33 cellular contexts compared by ENCODE assay signal in genomic region chr4:139209470-139210063, GRCh38. TPM values are rescaled to one million over a fixed set of nuclear protein-coding genes. Genes with fewer than 3 reads are reported as not detected.
DNase-seq lines count a peak whose midpoint lies in the region; ATAC-seq, FAIRE-seq and TF ChIP-seq lines count a peak whose summit lies in the region.
"Had no signal": no experiment of that assay in that cellular context is flagged by ENCODE, and none has a peak within 500 bp of the region (broad histone marks: within the 10 kb centered on the region; RNA-seq: fewer than 3 reads in every experiment).

No MANE protein-coding gene starts in this region.

- peak; percentile 30 for ATAC-seq in HG03175 (IDR thresholded peaks at IDR 0.05; ENCODE audit: unreplicated experiment)
- no peak for ATAC-seq in GM21528 (IDR thresholded peaks at IDR 0.05; ENCODE audit: low FRiP score, unreplicated experiment)
- ATAC-seq: activated T-helper 17 cell treated with anti-CD3 and anti-CD28 coated beads, Interleukin-2, amount 50 U/mL, for 72 hours; foreskin keratinocyte; HCT116; right lobe of liver; stimulated activated naive CD8-positive, alpha-beta T cell treated with anti-CD3 and anti-CD28 coated beads, Interleukin-15, amount 100 ng/mL, for 72 hours had no signal

- peak; percentile 66 for FAIRE-seq in GM19239 (lab: Jason Lieb, UNC)
- FAIRE-seq: GM12891, keratinocyte, RCC 7860 had no signal

- H3K36me3 Mint-ChIP-seq in CD14-positive monocyte = peaks cover 0 to 2% of the 10 kb centered on the region in 2 donors
- H3K36me3 Mint-ChIP-seq: mesothelial cell of epicardium had no signal

- H3K9me3 Mint-ChIP-seq in CD14-positive monocyte = peaks cover 0 to 2% (median 0%) of the 10 kb centered on the region in 7 donors
- H3K9me3 Mint-ChIP-seq: activated T-helper 17 cell treated with anti-CD3 and anti-CD28 coated beads, Interleukin-2, amount 50 U/mL, for 72 hours; mesothelial cell of epicardium; stimulated activated naive CD8-positive, alpha-beta T cell treated with anti-CD3 and anti-CD28 coated beads, Interleukin-15, amount 100 ng/mL, for 72 hours had no signal

- H3K27ac Mint-ChIP-seq in CD14-positive monocyte = peak overlapping the region in 6 of 7 donors; percentile 21 to 97 (median 76)
- H3K27ac Mint-ChIP-seq: activated T-helper 17 cell treated with anti-CD3 and anti-CD28 coated beads, Interleukin-2, amount 50 U/mL, for 72 hours; B cell; mesothelial cell of epicardium; stimulated activated naive CD8-positive, alpha-beta T cell treated with anti-CD3 and anti-CD28 coated beads, Interleukin-15, amount 100 ng/mL, for 72 hours had no signal

- TF ChIP-seq CTCF in CD14-positive monocyte (IDR thresholded peaks at IDR 0.05) = no peak

- intact Hi-C loops in CD14-positive monocyte (cut with micrococcal nuclease) = loop anchor here in 1 of 2 donors (5.0 to 10.0 kb wide), 2 partner anchors 32 to 345 kb away; partner anchors contain the start of genes ELF2 and SETD7

- peaks cover 50% of the 10 kb centered on the region for H3K4me1 Mint-ChIP-seq in CD14-positive monocyte
- H3K4me1 Mint-ChIP-seq: activated T-helper 17 cell treated with anti-CD3 and anti-CD28 coated beads, Interleukin-2, amount 50 U/mL, for 72 hours; mesothelial cell of epicardium had no signal

- peaks cover 0 to 2% (median 0%) of the 10 kb centered on the region in 3 donors for H3K27me3 Mint-ChIP-seq in CD14-positive monocyte (ENCODE audit: low read depth in 3 of 3)
- H3K27me3 Mint-ChIP-seq: activated T-helper 17 cell treated with anti-CD3 and anti-CD28 coated beads, Interleukin-2, amount 50 U/mL, for 72 hours; B cell; stimulated activated naive CD8-positive, alpha-beta T cell treated with anti-CD3 and anti-CD28 coated beads, Interleukin-15, amount 100 ng/mL, for 72 hours had no signal

- no peak overlapping the region for H3K4me3 Mint-ChIP-seq in CD14-positive monocyte
- H3K4me3 Mint-ChIP-seq: activated T-helper 17 cell treated with anti-CD3 and anti-CD28 coated beads, Interleukin-2, amount 50 U/mL, for 72 hours; B cell; mesothelial cell of epicardium; stimulated activated naive CD8-positive, alpha-beta T cell treated with anti-CD3 and anti-CD28 coated beads, Interleukin-15, amount 100 ng/mL, for 72 hours had no signal

- DNase-seq in CD14-positive monocyte (ENCODE audit: low spot score) (no peak), GM19239 (ENCODE audit: insufficient read length, low spot score) (no peak), RPMI8226 (peak; percentile 70), HUDEP-2 (lab: John Stamatoyannopoulos, UW; ENCODE audit: unreplicated experiment in 76 of 76) (no peak), cerebellum (ENCODE audit: low spot score) (no peak), KBM-7 (no peak)
- DNase-seq: activated CD4-positive, alpha-beta T cell treated with anti-CD3 and anti-CD28 coated beads for 48 hours; activated naive CD4-positive, alpha-beta T cell treated with anti-CD3 and anti-CD28 coated beads, Interleukin-2, amount 50 U/mL, for 16 hours; brain microvascular endothelial cell; DMS153; esophagus squamous epithelium; foreskin keratinocyte; heart left ventricle; Kasumi-1; MV-4-11; NCI-H146; NCI-H226; NCI-H748 treated with DMSO at 0.1 percent for 48 hours; right lobe of liver; SIG-M5; stimulated activated CD4-positive, alpha-beta T cell treated with anti-CD3 and anti-CD28 coated beads, Interleukin-2, amount 100 ng/mL, for 48 hours; stimulated activated naive CD8-positive, alpha-beta T cell treated with anti-CD3 and anti-CD28 coated beads, Interleukin-15, amount 100 ng/mL, for 72 hours; SW 1271; uterus had no signal

- in situ Hi-C loops in KBM-7 (cut with MboI; ENCODE audit: low pct_unique_long_range_greater_than_20kb, low sequenced_read_pairs) = no loop called here

RNA-seq across cellular contexts. Expression of gene ELF2, which starts 32.5 kb away (rescaled TPM):
- polyA plus RNA-seq in CD14-positive monocyte = 10 to 100 TPM; 14.0 to 18.9 TPM
- total RNA-seq in cerebellum = 87.7 TPM
